Comparison of ENCODE assay signal across 29 cellular contexts in the genomic region with DNA sequence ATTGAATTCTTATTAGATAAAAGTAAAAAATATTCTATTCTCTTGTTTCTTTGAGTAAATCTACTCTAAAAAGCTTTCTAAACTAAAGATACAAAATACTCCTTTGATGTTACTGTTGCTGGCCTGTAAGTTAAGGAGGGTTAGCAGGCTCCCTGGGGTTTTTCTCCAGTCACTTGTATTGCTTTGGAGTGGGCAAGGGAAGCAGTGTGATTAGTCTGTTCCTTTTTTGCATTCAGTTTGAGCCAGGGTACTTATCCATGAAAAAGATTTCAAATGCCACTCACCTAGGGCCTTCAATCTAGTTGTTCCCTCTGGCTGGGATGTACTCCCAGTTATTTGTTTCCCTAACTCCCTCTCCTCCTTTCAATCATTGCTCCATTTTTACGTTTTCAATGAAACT.
"Had no signal": no experiment of that assay in that cellular context is flagged by ENCODE, and none has a peak within 500 bp of the region (broad histone marks: within the 10 kb centered on the region; RNA-seq: fewer than 3 reads in every experiment).

No MANE protein-coding gene starts in this region.

- H3K4me1 ChIP-seq: ascending aorta, body of pancreas, SJSA1 had no signal

- H3K36me3 ChIP-seq: ascending aorta, SJSA1 had no signal

- H3K4me3 ChIP-seq: ascending aorta, body of pancreas, SJSA1 had no signal

- H3K27me3 ChIP-seq: ascending aorta, body of pancreas, SJSA1 had no signal

- H3K9me3 ChIP-seq: ascending aorta, body of pancreas, SJSA1 had no signal

- H3K4me3 Mint-ChIP-seq: activated CD8-positive, alpha-beta memory T cell treated with anti-CD3 and anti-CD28 coated beads, Interleukin-2, amount 10 ng/mL, durations not matched to agents 7 days and 5 days; activated CD8-positive, alpha-beta T cell treated with anti-CD3 and anti-CD28 coated beads, Interleukin-2, amount 10 ng/mL, durations not matched to agents 7 days and 5 days; activated naive CD8-positive, alpha-beta T cell treated with anti-CD3 and anti-CD28 coated beads, Interleukin-2, amount 50 U/mL, for 24 hours; activated T-cell treated with anti-CD3 and anti-CD28 coated beads, Interleukin-2, amount 50 U/mL, for 24 hours; activated T-helper 1 cell treated with anti-CD3 and anti-CD28 coated beads, Interleukin-12 subunit alpha, Interleukin-12 subunit beta, Interleukin-2, Interleukin-4 antibody, amounts not matched to agents 30 ng/mL and 10 ng/mL and 1 ng/mL, durations not matched to agents 14 hours and 24 hours and 36 hours had no signal

- H3K27ac Mint-ChIP-seq: activated CD8-positive, alpha-beta memory T cell treated with anti-CD3 and anti-CD28 coated beads, Interleukin-2, amount 10 ng/mL, durations not matched to agents 7 days and 5 days; activated CD8-positive, alpha-beta T cell treated with anti-CD3 and anti-CD28 coated beads, Interleukin-2, amount 10 ng/mL, durations not matched to agents 7 days and 5 days; activated naive CD4-positive, alpha-beta T cell treated with anti-CD3 and anti-CD28 coated beads, Interleukin-2, amount 50 U/mL, for 72 hours; activated naive CD8-positive, alpha-beta T cell treated with anti-CD3 and anti-CD28 coated beads, Interleukin-2, amount 50 U/mL, for 24 hours; activated T-cell treated with anti-CD3 and anti-CD28 coated beads, Interleukin-2, amount 50 U/mL, for 24 hours; activated T-helper 1 cell treated with anti-CD3 and anti-CD28 coated beads, Interleukin-12 subunit alpha, Interleukin-12 subunit beta, Interleukin-2, Interleukin-4 antibody, amounts not matched to agents 30 ng/mL and 10 ng/mL and 1 ng/mL, durations not matched to agents 14 hours and 24 hours and 36 hours had no signal

- H3K36me3 Mint-ChIP-seq: activated CD8-positive, alpha-beta memory T cell treated with anti-CD3 and anti-CD28 coated beads, Interleukin-2, amount 10 ng/mL, durations not matched to agents 7 days and 5 days; activated naive CD4-positive, alpha-beta T cell treated with anti-CD3 and anti-CD28 coated beads, Interleukin-2, amount 50 U/mL, for 72 hours had no signal

- H3K27ac ChIP-seq: ascending aorta, body of pancreas, SJSA1 had no signal

- H3K4me1 Mint-ChIP-seq: activated CD8-positive, alpha-beta memory T cell treated with anti-CD3 and anti-CD28 coated beads, Interleukin-2, amount 10 ng/mL, durations not matched to agents 7 days and 5 days; activated naive CD8-positive, alpha-beta T cell treated with anti-CD3 and anti-CD28 coated beads, Interleukin-2, amount 50 U/mL, for 24 hours had no signal

- DNase-seq: activated CD4-positive, alpha-beta T cell treated with anti-CD3 and anti-CD28 coated beads for 48 hours; activated CD4-positive, alpha-beta T cell treated with anti-CD3 and anti-CD28 coated beads, Interleukin-2, amount 50 U/mL, for 4 hours; activated CD4-positive, CD25-positive, alpha-beta regulatory T cell treated with anti-CD3 and anti-CD28 coated beads, Interleukin-2, amount 50 U/mL, for 72 hours; activated CD8-positive, alpha-beta memory T cell treated with anti-CD3 and anti-CD28 coated beads, Interleukin-2, amount 10 ng/mL, durations not matched to agents 7 days and 5 days; activated CD8-positive, alpha-beta T cell treated with anti-CD3 and anti-CD28 coated beads, Interleukin-2, amount 10 ng/mL, durations not matched to agents 7 days and 5 days; activated effector memory CD4-positive, alpha-beta T cell treated with anti-CD3 and anti-CD28 coated beads, Interleukin-2, amount 50 U/mL, for 16 hours; activated naive CD4-positive, alpha-beta T cell treated with Interleukin-2 at 50 U/mL for 16 hours; activated naive CD8-positive, alpha-beta T cell treated with anti-CD3 and anti-CD28 coated beads, Interleukin-2, amount 50 U/mL, for 24 hours; activated T-cell treated with anti-CD3 and anti-CD28 coated beads, Interleukin-2, amount 50 U/mL, for 24 hours; amniotic stem cell; body of pancreas; central memory CD4-positive, alpha-beta T cell; KG1; NCI-H1105; NCI-H1436; NCI-H1694 treated with DMSO at 0.1 percent for 48 hours; NCI-H2029 treated with DMSO at 0.1 percent for 48 hours; NCI-H2171; NCI-H345; NCI-H510A; NCI-H526 treated with DMSO at 0.1 percent for 48 hours; PC-3; SHP77; SW 1271 had no signal

- H3K9me3 Mint-ChIP-seq: activated naive CD4-positive, alpha-beta T cell treated with anti-CD3 and anti-CD28 coated beads, Interleukin-2, amount 50 U/mL, for 72 hours; activated naive CD8-positive, alpha-beta T cell treated with anti-CD3 and anti-CD28 coated beads, Interleukin-2, amount 50 U/mL, for 24 hours; activated T-cell treated with anti-CD3 and anti-CD28 coated beads, Interleukin-2, amount 50 U/mL, for 24 hours; activated T-helper 1 cell treated with anti-CD3 and anti-CD28 coated beads, Interleukin-12 subunit alpha, Interleukin-12 subunit beta, Interleukin-2, Interleukin-4 antibody, amounts not matched to agents 30 ng/mL and 10 ng/mL and 1 ng/mL, durations not matched to agents 14 hours and 24 hours and 36 hours had no signal

- ATAC-seq: activated CD8-positive, alpha-beta memory T cell treated with anti-CD3 and anti-CD28 coated beads, Interleukin-2, amount 10 ng/mL, durations not matched to agents 7 days and 5 days; activated CD8-positive, alpha-beta T cell treated with anti-CD3 and anti-CD28 coated beads, Interleukin-2, amount 10 ng/mL, durations not matched to agents 7 days and 5 days; activated naive CD4-positive, alpha-beta T cell treated with anti-CD3 and anti-CD28 coated beads, Interleukin-2, amount 50 U/mL, for 72 hours; activated naive CD8-positive, alpha-beta T cell treated with anti-CD3 and anti-CD28 coated beads, Interleukin-2, amount 50 U/mL, for 24 hours; body of pancreas; PC-3; SK-N-SH treated with all-trans-retinoic acid at 6 μM for 48 hours had no signal

- H3K27me3 Mint-ChIP-seq: activated CD8-positive, alpha-beta memory T cell treated with anti-CD3 and anti-CD28 coated beads, Interleukin-2, amount 10 ng/mL, durations not matched to agents 7 days and 5 days; activated naive CD8-positive, alpha-beta T cell treated with anti-CD3 and anti-CD28 coated beads, Interleukin-2, amount 50 U/mL, for 24 hours; activated T-cell treated with anti-CD3 and anti-CD28 coated beads, Interleukin-2, amount 50 U/mL, for 24 hours had no signal
